ENCODE assay signal across 34 cellular contexts in the genomic region with DNA sequence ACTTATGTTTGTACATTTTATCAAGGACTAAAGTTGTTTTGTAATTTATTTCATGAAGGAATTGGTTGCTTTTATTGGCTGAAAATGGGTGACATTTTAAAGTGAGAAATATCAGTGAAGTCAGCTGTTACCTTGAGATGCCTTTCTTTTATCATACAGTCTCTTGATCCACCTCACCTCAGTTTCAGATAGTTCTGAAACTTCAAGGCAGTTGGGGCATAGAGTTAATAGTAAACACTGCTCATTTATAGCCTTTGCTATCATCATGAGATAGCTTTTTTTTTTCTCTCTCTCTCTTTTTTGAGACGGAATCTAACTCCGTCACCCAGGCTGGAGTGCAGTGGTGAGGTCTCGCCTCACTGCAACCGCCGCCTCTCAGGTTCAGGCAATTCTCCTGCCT.
"Had no signal": no experiment of that assay in that cellular context is flagged by ENCODE, and none has a peak within 500 bp of the region (broad histone marks: within the 10 kb centered on the region; RNA-seq: fewer than 3 reads in every experiment).

No MANE protein-coding gene starts in this region.

- H3K4me3 Mint-ChIP-seq: activated CD4-positive, alpha-beta memory T cell treated with anti-CD3 and anti-CD28 coated beads for 36 hours; activated naive CD4-positive, alpha-beta T cell treated with anti-CD3 and anti-CD28 coated beads, Interleukin-2, amount 50 U/mL, for 24 hours; activated naive CD8-positive, alpha-beta T cell treated with anti-CD3 and anti-CD28 coated beads, Interleukin-2, amount 10 ng/mL, durations not matched to agents 7 days and 5 days; central memory CD8-positive, alpha-beta T cell; T-helper 1 cell treated with Interleukin-12 subunit alpha and Interleukin-12 subunit beta and Interleukin-4 antibody, amounts not matched to agents 30 μg/mL and 1 μg/mL, for 36 hours; T-helper 2 cell treated with Interferon-gamma antibody and Interleukin-4, amounts not matched to agents 5 μg/mL and 100 μg/mL, for 36 hours had no signal

- H3K4me1 ChIP-seq: Peyer's patch, SJSA1 had no signal

- H3K4me2 ChIP-seq: SK-N-SH had no signal

- H3K27me3 Mint-ChIP-seq: activated CD4-positive, alpha-beta memory T cell treated with anti-CD3 and anti-CD28 coated beads for 36 hours; activated naive CD4-positive, alpha-beta T cell treated with anti-CD3 and anti-CD28 coated beads, Interleukin-2, amount 50 U/mL, for 24 hours; activated naive CD8-positive, alpha-beta T cell treated with anti-CD3 and anti-CD28 coated beads, Interleukin-2, amount 10 ng/mL, durations not matched to agents 7 days and 5 days; central memory CD8-positive, alpha-beta T cell had no signal

- H3K9ac ChIP-seq: SK-N-SH had no signal

- ATAC-seq: activated T-cell treated with anti-CD3 and anti-CD28 coated beads, Interleukin-2, amount 50 U/mL, for 72 hours; PC-3 had no signal

- H3K4me1 Mint-ChIP-seq: activated naive CD4-positive, alpha-beta T cell treated with anti-CD3 and anti-CD28 coated beads, Interleukin-2, amount 50 U/mL, for 24 hours had no signal

- H3K4me3 ChIP-seq: ascending aorta, cardiac muscle cell, Peyer's patch, SJSA1 had no signal

- H3K27ac ChIP-seq: ascending aorta, cardiac muscle cell, Peyer's patch, SJSA1 had no signal

- DNase-seq: activated CD4-positive, alpha-beta memory T cell treated with anti-CD3 and anti-CD28 coated beads for 36 hours; activated CD4-positive, alpha-beta T cell treated with anti-CD3 and anti-CD28 coated beads for 4 hours; activated CD4-positive, alpha-beta T cell treated with anti-CD3 and anti-CD28 coated beads, Interleukin-2, amount 50 U/mL, for 1 hour; activated CD4-positive, CD25-positive, alpha-beta regulatory T cell treated with anti-CD3 and anti-CD28 coated beads, Interleukin-2, amount 50 U/mL, for 72 hours; activated CD8-positive, alpha-beta memory T cell treated with anti-CD3 and anti-CD28 coated beads, Interleukin-2, amount 50 U/mL, for 4 hours; activated gamma-delta T cell; activated naive CD4-positive, alpha-beta T cell treated with Interleukin-2 at 50 U/mL for 16 hours; activated naive CD8-positive, alpha-beta T cell treated with anti-CD3 and anti-CD28 coated beads, Interleukin-2, amount 10 ng/mL, durations not matched to agents 7 days and 5 days; activated T-cell treated with anti-CD3 and anti-CD28 coated beads for 4 hours; activated T-cell treated with anti-CD3 and anti-CD28 coated beads, Interleukin-2, amount 50 U/mL, for 72 hours; amygdala; NCI-H1048; NCI-H1105 treated with DMSO at 0.1 percent for 48 hours; NCI-H1436; NCI-H1694; NCI-H1930; NCI-H345; NCI-H510A; NCI-H526; NCI-H748 treated with DMSO at 0.1 percent for 48 hours; NK-92 treated with Interleukin-12 subunit alpha and Interleukin-12 subunit beta, amount 100 ng/mL, for 24 hours; PC-3; Peyer's patch; RPMI8226; SHP77 treated with DMSO at 0.1 percent for 48 hours; SK-N-SH had no signal

- H3K9me3 Mint-ChIP-seq: activated CD4-positive, alpha-beta memory T cell treated with anti-CD3 and anti-CD28 coated beads for 36 hours; activated naive CD4-positive, alpha-beta T cell treated with anti-CD3 and anti-CD28 coated beads, Interleukin-2, amount 50 U/mL, for 24 hours; activated naive CD8-positive, alpha-beta T cell treated with anti-CD3 and anti-CD28 coated beads, Interleukin-2, amount 10 ng/mL, durations not matched to agents 7 days and 5 days; activated T-cell treated with anti-CD3 and anti-CD28 coated beads, Interleukin-2, amount 50 U/mL, for 72 hours; activated T-helper 2 cell treated with anti-CD3 and anti-CD28 coated beads, Interferon-gamma antibody, Interleukin-2, Interleukin-4, amounts not matched to agents 10 μg/mL and 5 μg/mL and 100 μg/mL, durations not matched to agents 14 hours and 24 hours and 36 hours; central memory CD8-positive, alpha-beta T cell; T-helper 1 cell treated with Interleukin-12 subunit alpha and Interleukin-12 subunit beta and Interleukin-4 antibody, amounts not matched to agents 30 μg/mL and 1 μg/mL, for 36 hours; T-helper 2 cell treated with Interferon-gamma antibody and Interleukin-4, amounts not matched to agents 5 μg/mL and 100 μg/mL, for 36 hours had no signal

- H3K27ac Mint-ChIP-seq: activated naive CD4-positive, alpha-beta T cell treated with anti-CD3 and anti-CD28 coated beads, Interleukin-2, amount 50 U/mL, for 24 hours; activated naive CD8-positive, alpha-beta T cell treated with anti-CD3 and anti-CD28 coated beads, Interleukin-2, amount 10 ng/mL, durations not matched to agents 7 days and 5 days; activated T-helper 2 cell treated with anti-CD3 and anti-CD28 coated beads, Interferon-gamma antibody, Interleukin-2, Interleukin-4, amounts not matched to agents 10 μg/mL and 5 μg/mL and 100 μg/mL, durations not matched to agents 14 hours and 24 hours and 36 hours; T-helper 2 cell treated with Interferon-gamma antibody and Interleukin-4, amounts not matched to agents 5 μg/mL and 100 μg/mL, for 36 hours had no signal

- H3K27me3 ChIP-seq: ascending aorta, cardiac muscle cell, Peyer's patch, SJSA1 had no signal
